ENCODE assay signal across 21 cellular contexts in genomic region chr11:63933459-63933858, GRCh38. TPM values are rescaled to one million over a fixed set of nuclear protein-coding genes. Genes with fewer than 3 reads are reported as not detected.
DNase-seq lines count a peak whose midpoint lies in the region; ATAC-seq, FAIRE-seq and TF ChIP-seq lines count a peak whose summit lies in the region.
"Had no signal": no experiment of that assay in that cellular context is flagged by ENCODE, and none has a peak within 500 bp of the region (broad histone marks: within the 10 kb centered on the region; RNA-seq: fewer than 3 reads in every experiment).

No MANE protein-coding gene starts in this region.

- no peak for TF ChIP-seq CTCF in heart right ventricle (IDR thresholded peaks at IDR 0.05)
- TF ChIP-seq CTCF in right atrium auricular region (IDR thresholded peaks at IDR 0.05) = no peak
- no peak for TF ChIP-seq CTCF in adrenal gland (IDR thresholded peaks at IDR 0.05)
- TF ChIP-seq CTCF in thyroid gland (IDR thresholded peaks at IDR 0.05) = no peak

- H3K4me1 ChIP-seq in heart right ventricle (peaks cover 0 to 11% (median 6%) of the 10 kb centered on the region in 9 donors), right atrium auricular region (peaks cover 0 to 7% of the 10 kb centered on the region in 2 donors), adrenal gland (replicated peaks in 1 of 2) (peaks cover 0 to 6% of the 10 kb centered on the region in 2 donors), thyroid gland (peaks cover 7% of the 10 kb centered on the region in 2 donors), small intestine (ENCODE audit: control insufficient read depth in 2 of 2, insufficient read depth in 1 of 2, low read depth in 1 of 2, low read length in 1 of 2) (no peaks in the 10 kb centered on the region)

- intact Hi-C loops in heart right ventricle (cut with DNase I) (no loop called here), adrenal gland (cut with DNase I) (no loop called here), thyroid gland (cut with DNase I) (no loop called here)

- H3K4me3 ChIP-seq in heart right ventricle = no peak overlapping the region
- H3K4me3 ChIP-seq in right atrium auricular region = no peak overlapping the region
- H3K4me3 ChIP-seq in adrenal gland = no peak overlapping the region
- no peak overlapping the region for H3K4me3 ChIP-seq in thyroid gland (replicated peaks in 1 of 3)
- H3K4me3 ChIP-seq in small intestine (ENCODE audit: low read depth in 1 of 2, low read length in 2 of 2) = no peak overlapping the region
- H3K4me3 ChIP-seq: BLaER1, MG63 had no signal

- H3K9me3 ChIP-seq in heart right ventricle (no peaks in the 10 kb centered on the region), right atrium auricular region (no peaks in the 10 kb centered on the region), adrenal gland (replicated peaks in 1 of 3) (no peaks in the 10 kb centered on the region), thyroid gland (no peaks in the 10 kb centered on the region), small intestine (ENCODE audit: control insufficient read depth, low read depth) (no peaks in the 10 kb centered on the region)
- H3K9me3 ChIP-seq: BLaER1, MG63 had no signal

- no peaks in the 10 kb centered on the region for H3K36me3 ChIP-seq in heart right ventricle
- H3K36me3 ChIP-seq in right atrium auricular region = no peaks in the 10 kb centered on the region
- no peaks in the 10 kb centered on the region for H3K36me3 ChIP-seq in adrenal gland (replicated peaks in 1 of 2)
- no peaks in the 10 kb centered on the region for H3K36me3 ChIP-seq in thyroid gland
- no peaks in the 10 kb centered on the region for H3K36me3 ChIP-seq in small intestine (ENCODE audit: control insufficient read depth in 2 of 2, insufficient read depth in 2 of 2, low read length in 2 of 2)
- H3K36me3 ChIP-seq: BLaER1, MG63 had no signal

- H3K27me3 ChIP-seq in heart right ventricle (no peaks in the 10 kb centered on the region), right atrium auricular region (no peaks in the 10 kb centered on the region), adrenal gland (no peaks in the 10 kb centered on the region), thyroid gland (no peaks in the 10 kb centered on the region), small intestine (ENCODE audit: control insufficient read depth in 2 of 2, insufficient read depth in 2 of 2, low read length in 2 of 2) (no peaks in the 10 kb centered on the region)
- H3K27me3 ChIP-seq: BLaER1 had no signal

- no peak for DNase-seq in heart right ventricle
- DNase-seq in right atrium auricular region (ENCODE audit: low spot score) = no peak
- peak in 6 of 7 donors; percentile 52 to 73 (median 60) for DNase-seq in adrenal gland
- peak; percentile 79 for DNase-seq in medulla oblongata (ENCODE audit: extremely low spot score)
- peak; percentile 44 to 59 for DNase-seq in thyroid gland
- DNase-seq in GDM1 (lab: John Stamatoyannopoulos, UW) = no peak
- no peak for DNase-seq in small intestine
- DNase-seq: CD8-positive, alpha-beta memory T cell; DND-41; H9; MG63; NCI-H1105; NCI-H1694 treated with DMSO at 0.1 percent for 48 hours; NCI-H2107; NCI-H226; NCI-H524 treated with DMSO at 0.1 percent for 48 hours; SHP77 had no signal

- no peak for FAIRE-seq in small intestine (lab: Jason Lieb, UNC)

- ATAC-seq in heart right ventricle = peak in 5 of 8 donors; percentile 10 to 63 (median 31)
- ATAC-seq in GM19455 (IDR thresholded peaks at IDR 0.05; ENCODE audit: unreplicated experiment) = no peak
- ATAC-seq: Panc1 had no signal

- TF ChIP-seq POLR2A in adrenal gland (IDR thresholded peaks at IDR 0.05) (no peak), thyroid gland (IDR thresholded peaks at IDR 0.05) (no peak)

- WGBS in heart right ventricle, 2 donors = 42 to 50% methylated on average over 1 of the region's 1 CpG
- WGBS in adrenal gland, 4 donors = 29 to 60% (median 43%) methylated on average over 1 of the region's 1 CpG; no CpG with 5 or more reads in 1 of the 4 donors
- 45% methylated on average over 1 of the region's 1 CpG; no CpG with 5 or more reads in 1 of the 2 donors for WGBS in thyroid gland, 2 donors
- WGBS in small intestine, 3 donors = 77 to 100% (median 93%) methylated on average over 1 of the region's 1 CpG

- H3K27ac ChIP-seq in heart right ventricle = peak overlapping the region in 2 of 10 donors; percentile 2 to 5
- H3K27ac ChIP-seq in right atrium auricular region = no peak overlapping the region
- H3K27ac ChIP-seq in adrenal gland = no peak overlapping the region
- no peak overlapping the region for H3K27ac ChIP-seq in thyroid gland
- H3K27ac ChIP-seq in small intestine (ENCODE audit: low read depth in 1 of 2, low read length in 1 of 2) = peak overlapping the region in 1 of 2 donors; percentile 17
- H3K27ac ChIP-seq: 22Rv1, BLaER1 had no signal

RNA-seq across cellular contexts. Expression of gene NAA40, which starts 5.3 kb away (rescaled TPM):
- 10 to 100 TPM; 13.0 to 26.4 (median 19.7) TPM for total RNA-seq in heart right ventricle
- polyA plus RNA-seq in heart right ventricle = 10 to 100 TPM; 13.9 to 38.8 TPM
- 10 to 100 TPM; 15.4 to 25.5 TPM for total RNA-seq in right atrium auricular region
- total RNA-seq in adrenal gland = 10 to 100 TPM; 11.6 to 61.3 (median 20.0) TPM
- polyA plus RNA-seq in adrenal gland = 10 to 100 TPM; 13.0 to 37.0 (median 29.7) TPM
- total RNA-seq in thyroid gland = 10 to 100 TPM; 27.6 to 46.4 (median 34.5) TPM
- 10 to 100 TPM; 13.1 to 36.2 (median 16.5) TPM for polyA plus RNA-seq in small intestine

RNA-seq across cellular contexts. Expression of gene RCOR2, which starts 16.5 kb away (rescaled TPM):
- total RNA-seq in heart right ventricle (1 to 10 TPM; 1.1 to 8.4 (median 5.0) TPM), right atrium auricular region (1 to 10 TPM in 1 of 2 donors, under 1 TPM in 1; 0.90 to 1.7 TPM), adrenal gland (1 to 10 TPM in 5 of 8 donors, under 1 TPM in 1, not detected in 2; 0.52 to 1.8 (median 1.2) TPM), thyroid gland (under 1 TPM in 1 of 4 donors, not detected in 3; 0.24 TPM)
- polyA plus RNA-seq in heart right ventricle (1 to 10 TPM; 4.4 to 5.4 TPM), adrenal gland (1 to 10 TPM in 1 of 3 donors, under 1 TPM in 2; 0.33 to 4.5 (median 0.64) TPM), small intestine (1 to 10 TPM in 2 of 3 donors, not detected in 1; 1.3 to 2.1 TPM)
- polyA plus RNA-seq: CD8-positive, alpha-beta memory T cell had no signal

RNA-seq across cellular contexts. Expression of gene COX8A, which starts 41.0 kb away (rescaled TPM):
- total RNA-seq in heart right ventricle (1,000 to 10,000 TPM in 6 of 10 donors, 100 to 1,000 TPM in 4; 868 to 1,274 (median 1,041) TPM), right atrium auricular region (1,000 to 10,000 TPM in 1 of 2 donors, 100 to 1,000 TPM in 1; 830 to 1,057 TPM), adrenal gland (100 to 1,000 TPM; 390 to 690 (median 426) TPM), thyroid gland (100 to 1,000 TPM; 210 to 787 (median 471) TPM)
- polyA plus RNA-seq in heart right ventricle (1,000 to 10,000 TPM; 1,312 to 2,481 TPM), adrenal gland (100 to 1,000 TPM; 279 to 810 (median 358) TPM), small intestine (1,000 to 10,000 TPM; 1,384 to 1,570 (median 1,395) TPM)

RNA-seq across cellular contexts. Expression of gene OTUB1, which starts 52.8 kb away (rescaled TPM):
- total RNA-seq in heart right ventricle (10 to 100 TPM; 47.0 to 58.2 (median 49.8) TPM), right atrium auricular region (10 to 100 TPM; 55.9 to 57.1 TPM), adrenal gland (10 to 100 TPM; 41.4 to 93.7 (median 67.7) TPM), thyroid gland (100 to 1,000 TPM in 1 of 4 donors, 10 to 100 TPM in 3; 62.3 to 130 (median 76.1) TPM)
- polyA plus RNA-seq in heart right ventricle (10 to 100 TPM; 34.9 to 87.0 TPM), adrenal gland (10 to 100 TPM; 59.7 to 70.6 (median 60.5) TPM), small intestine (10 to 100 TPM; 76.0 to 93.5 (median 80.2) TPM)

Comparison
In these comparisons a context has a peak if more than half of its experiments do, and no peak if none do; other contexts are left out.
1. DNase-seq: peak in adrenal gland (6 of 7), medulla oblongata (single experiment) and thyroid gland (2 of 2); none in heart right ventricle (0 of 2), right atrium auricular region (single experiment), GDM1 (single experiment) and small intestine (single experiment).